ENCODE assay signal across 13 cellular contexts in the genomic region with DNA sequence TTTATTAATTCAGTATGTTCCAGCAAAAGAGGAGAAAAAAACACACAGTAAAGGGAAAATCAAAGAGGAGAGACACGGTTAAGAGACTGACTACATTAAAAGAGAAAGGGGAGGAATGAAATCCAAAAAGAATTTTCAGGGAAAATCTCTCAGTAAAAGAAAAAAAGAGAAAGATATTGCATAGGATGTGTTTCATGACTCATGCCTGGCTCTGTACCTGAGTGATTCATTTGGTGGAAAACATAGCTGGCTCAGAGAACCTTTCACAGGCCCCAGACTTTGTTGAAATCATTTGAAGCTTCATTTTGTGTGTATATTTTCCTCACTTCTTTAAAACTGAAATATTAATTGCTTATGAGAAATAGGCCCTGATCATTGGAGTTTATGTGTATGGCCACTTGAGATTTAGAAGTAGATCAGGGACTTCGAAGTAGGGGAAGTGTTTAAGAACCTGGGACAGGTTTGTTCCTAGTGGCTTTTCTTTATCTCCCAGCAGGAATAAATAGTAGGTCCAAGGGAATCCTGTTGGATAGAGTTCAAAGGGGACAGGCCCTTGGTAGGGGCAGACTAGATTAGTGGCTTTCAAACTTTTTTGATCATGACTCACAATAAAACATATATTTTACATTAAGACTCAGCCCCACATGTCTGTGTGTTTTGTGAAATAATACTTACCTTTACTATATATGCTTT.
DNase-seq lines count a peak whose midpoint lies in the region; ATAC-seq and TF ChIP-seq lines count a peak whose summit lies in the region.
"Had no signal": no experiment of that assay in that cellular context is flagged by ENCODE, and none has a peak within 500 bp of the region (broad histone marks: within the 10 kb centered on the region; RNA-seq: fewer than 3 reads in every experiment).

No MANE protein-coding gene starts in this region.

- peak overlapping the region; percentile 59 for H3K27ac Mint-ChIP-seq in HFFc6
- H3K27ac Mint-ChIP-seq: CD8-positive, alpha-beta memory T cell; T-helper 2 cell treated with Interferon-gamma antibody and Interleukin-4, amounts not matched to agents 5 μg/mL and 100 μg/mL, for 36 hours had no signal

- H3K4me1 ChIP-seq in ACC112 (ENCODE audit: control insufficient read depth, insufficient read depth, low read length, unreplicated experiment) (peaks cover 24% of the 10 kb centered on the region), breast epithelium (peaks cover 0 to 7% of the 10 kb centered on the region in 2 donors), lower lobe of right lung (peaks cover 14% of the 10 kb centered on the region)

- no peaks in the 10 kb centered on the region for H3K9me3 Mint-ChIP-seq in HFFc6
- H3K9me3 Mint-ChIP-seq: CD8-positive, alpha-beta memory T cell; T-helper 2 cell treated with Interferon-gamma antibody and Interleukin-4, amounts not matched to agents 5 μg/mL and 100 μg/mL, for 36 hours had no signal

- no peak for TF ChIP-seq POLR2A in breast epithelium (IDR thresholded peaks at IDR 0.05)

- H3K79me2 ChIP-seq in ACC112 (ENCODE audit: control insufficient read depth, insufficient read depth, low read length, unreplicated experiment), result no peaks in the 10 kb centered on the region

- H3K4me3 Mint-ChIP-seq in HFFc6, result no peak overlapping the region
- H3K4me3 Mint-ChIP-seq: CD8-positive, alpha-beta memory T cell; T-helper 2 cell treated with Interferon-gamma antibody and Interleukin-4, amounts not matched to agents 5 μg/mL and 100 μg/mL, for 36 hours had no signal

- H3K36me3 ChIP-seq in ACC112 (ENCODE audit: insufficient read depth, low read length) (no peaks in the 10 kb centered on the region), breast epithelium (no peaks in the 10 kb centered on the region), lower lobe of right lung (no peaks in the 10 kb centered on the region)
- H3K36me3 ChIP-seq: thoracic aorta had no signal

- peak overlapping the region; percentile 78 for H3K27ac ChIP-seq in ACC112 (ENCODE audit: low read depth, low read length)
- peak overlapping the region; percentile 75 to 87 for H3K27ac ChIP-seq in breast epithelium
- H3K27ac ChIP-seq in lower lobe of right lung, result peak overlapping the region; percentile 37
- H3K27ac ChIP-seq: thoracic aorta had no signal

- no peaks in the 10 kb centered on the region for H3K36me3 Mint-ChIP-seq in HFFc6 (ENCODE audit: low read depth)
- H3K36me3 Mint-ChIP-seq: CD8-positive, alpha-beta memory T cell had no signal

- no peaks in the 10 kb centered on the region for H3K9me3 ChIP-seq in breast epithelium
- H3K9me3 ChIP-seq in lower lobe of right lung, result no peaks in the 10 kb centered on the region
- H3K9me3 ChIP-seq: thoracic aorta had no signal

- H3K4me3 ChIP-seq in ACC112 (ENCODE audit: low read depth, low read length) (no peak overlapping the region), breast epithelium (no peak overlapping the region), lower lobe of right lung (no peak overlapping the region)
- H3K4me3 ChIP-seq: thoracic aorta had no signal

- peak overlapping the region; percentile 49 for H2AFZ ChIP-seq in ACC112 (ENCODE audit: low read length, unreplicated experiment)

- TF ChIP-seq CTCF in HFFc6 (IDR thresholded peaks at IDR 0.05) (no peak), breast epithelium (IDR thresholded peaks at IDR 0.05) (no peak), lower lobe of right lung (IDR thresholded peaks at IDR 0.05) (no peak)

- intact Hi-C loops in breast epithelium (cut with DNase I; ENCODE audit: low total_unique reads) (no loop called here), lower lobe of right lung (cut with DNase I) (no loop called here)

- H3K27me3 ChIP-seq in ACC112 (ENCODE audit: insufficient read depth, low read length), result no peaks in the 10 kb centered on the region
- no peaks in the 10 kb centered on the region for H3K27me3 ChIP-seq in breast epithelium
- H3K27me3 ChIP-seq in lower lobe of right lung (ENCODE audit: low read depth), result no peaks in the 10 kb centered on the region

- H3K27me3 Mint-ChIP-seq in HFFc6 (ENCODE audit: insufficient read depth), result no peaks in the 10 kb centered on the region
- H3K27me3 Mint-ChIP-seq: CD8-positive, alpha-beta memory T cell had no signal

- H3K4me1 Mint-ChIP-seq in HFFc6 (ENCODE audit: low read depth), result peaks cover 48% of the 10 kb centered on the region

- ATAC-seq in lower lobe of right lung (peak in 1 of 2 donors; percentile 78), HG03108 (IDR thresholded peaks at IDR 0.05; ENCODE audit: unreplicated experiment) (no peak)

- peak; percentile 41 for DNase-seq in HFFc6
- no peak for DNase-seq in breast epithelium (ENCODE audit: low spot score in 2 of 2)
- no peak for DNase-seq in lower lobe of right lung
- DNase-seq in globus pallidus (ENCODE audit: low spot score), result no peak
- DNase-seq in NCI-H2171 (lab: John Stamatoyannopoulos, UW), result no peak
- no peak for DNase-seq in NCI-H1092 treated with DMSO at 0.1 percent for 48 hours (lab: John Stamatoyannopoulos, UW)
- DNase-seq: amygdala; CD8-positive, alpha-beta memory T cell; NCI-H1694 had no signal
